In genomic region chr11:67304511-67305113, GRCh38 we compare ENCODE assay signal across 1 cellular context.
A peak's percentile ranks its signal among the peaks of the same experiment; 100 is the strongest.
TF ChIP-seq lines count a peak whose summit lies in the region.

No MANE protein-coding gene starts in this region.

TF ChIP-seq in H1, 55 proteins besides CTCF, POLR2A, EP300 and RAD21 (continued from another document):
- 0 out of 2 replicates have a peak, but pooled peaks have one; percentile 38 for TF ChIP-seq GABPA (IDR thresholded peaks at IDR 0.05; ENCODE audit: borderline replicate concordance, insufficient read depth, low read length)
- no peak for TF ChIP-seq HDAC2 (IDR thresholded peaks at IDR 0.05; ENCODE audit: borderline replicate concordance in 1 of 2, low read depth in 2 of 2, low read length in 2 of 2)
- no peak for TF ChIP-seq JUND (IDR thresholded peaks at IDR 0.05; ENCODE audit: low read length)
- TF ChIP-seq BCL11A (IDR thresholded peaks at IDR 0.05; ENCODE audit: low read depth in 2 of 2, low read length in 2 of 2) = no peak
- TF ChIP-seq CTBP2 (IDR thresholded peaks at IDR 0.05; ENCODE audit: borderline replicate concordance, insufficient read depth, insufficient read length, low read length) = no peak
- TF ChIP-seq CHD1 (IDR thresholded peaks at IDR 0.05; ENCODE audit: low read depth, low read length) = no peak
- no peak for TF ChIP-seq SIN3A (conservative IDR thresholded peaks at IDR 0.05 in 1 of 2, IDR thresholded peaks at IDR 0.05 in 1 of 2; ENCODE audit: low read depth in 1 of 2, low read length in 2 of 2)
